In the genomic region with DNA sequence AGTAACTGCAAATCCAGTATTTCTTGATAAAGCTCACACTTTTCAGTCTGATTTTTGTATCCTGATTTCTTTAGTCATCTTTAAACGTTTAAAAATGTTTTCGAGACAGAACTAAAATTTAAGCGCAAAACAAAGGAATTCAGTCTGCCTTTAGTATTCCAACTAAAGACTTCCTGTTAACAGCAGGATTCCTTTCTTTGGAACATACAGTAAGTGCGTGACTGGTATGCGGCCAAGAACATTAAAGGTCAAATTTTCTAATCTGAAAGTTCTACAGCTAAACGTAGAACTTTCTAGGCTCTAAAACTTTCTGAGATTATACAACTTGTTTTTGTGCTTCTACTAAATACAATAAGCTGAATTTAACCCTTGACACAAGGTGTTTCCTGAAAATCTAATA, we compare ENCODE assay signal across 1 cellular context.
TF ChIP-seq lines count a peak whose summit lies in the region.

No MANE protein-coding gene starts in this region.

TF ChIP-seq in A549, 52 proteins besides CTCF, POLR2A, EP300 and RAD21 (continued from another document):
- no peak for TF ChIP-seq PHF8 (IDR thresholded peaks at IDR 0.05; ENCODE audit: borderline replicate concordance, low read depth)
- TF ChIP-seq SMC3 (IDR thresholded peaks at IDR 0.05): no peak
